Comparison of ENCODE assay signal across 8 cellular contexts in the genomic region with DNA sequence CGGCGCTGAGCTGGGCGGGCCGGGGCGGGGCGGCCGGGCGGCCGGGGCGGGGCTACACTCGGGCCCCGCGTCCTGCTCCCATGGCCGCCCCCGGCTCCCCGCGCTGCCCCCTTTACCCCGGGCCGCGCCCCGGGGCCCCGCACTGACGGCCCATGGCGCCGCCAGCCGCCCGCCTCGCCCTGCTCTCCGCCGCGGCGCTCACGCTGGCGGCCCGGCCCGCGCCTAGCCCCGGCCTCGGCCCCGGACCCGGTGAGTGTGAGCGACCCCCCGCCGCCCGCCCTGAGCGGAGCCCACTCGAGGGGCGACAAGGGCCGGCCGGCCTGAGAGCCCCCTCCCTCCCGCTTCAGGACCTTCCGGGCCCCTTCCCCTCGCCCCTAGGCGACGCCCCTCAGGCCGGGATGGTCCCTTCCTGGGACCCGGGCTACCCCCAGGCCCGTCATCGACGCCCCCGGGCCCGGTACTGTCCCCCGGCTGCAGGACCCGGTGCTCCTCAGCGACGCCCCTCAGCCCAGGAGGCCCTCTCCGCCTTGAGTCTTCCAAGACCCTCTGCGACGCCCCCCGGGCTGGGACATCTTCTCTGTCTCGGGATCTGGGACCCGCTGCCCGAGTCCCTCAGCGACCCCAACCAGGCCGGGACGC.
A peak's percentile ranks its signal among the peaks of the same experiment; 100 is the strongest.
DNase-seq lines count a peak whose midpoint lies in the region; ATAC-seq, FAIRE-seq and TF ChIP-seq lines count a peak whose summit lies in the region.

KREMEN1 (plus strand) TSS at position 57 of the 639 bp plus-strand sequence; CDS start at position 153, 96 bp downstream.

- FAIRE-seq in D721Med (lab: Jason Lieb, UNC), result no peak

- H3K4me1 ChIP-seq in adipocyte (ENCODE audit: control insufficient read depth, insufficient read depth, low read length) (peaks cover 18% of the 10 kb centered on the region), iPS-20b (ENCODE audit: insufficient read depth, low read length) (peaks cover 7% of the 10 kb centered on the region; the same call in 1 of the 2 replicates)

- peaks cover 4% of the 10 kb centered on the region for H3K27me3 ChIP-seq in adipocyte (replicated peaks; ENCODE audit: control insufficient read depth, insufficient read depth, low read length)
- peaks cover 70% of the 10 kb centered on the region for H3K27me3 ChIP-seq in iPS-20b (ENCODE audit: insufficient read depth, low read length)

- H3K9ac ChIP-seq in adipocyte (ENCODE audit: low read length) (peak within 1 kb of the TSS; percentile 84), iPS-20b (ENCODE audit: low read depth, low read length) (peak within 1 kb of the TSS; percentile 3; the same call in 1 of the 2 replicates)

- H3K9me3 Mint-ChIP-seq in T-helper 1 cell treated with Interleukin-12 subunit alpha and Interleukin-12 subunit beta and Interleukin-4 antibody, amounts not matched to agents 30 μg/mL and 1 μg/mL, for 36 hours, result no peaks in the 10 kb centered on the region
- H3K9me3 Mint-ChIP-seq in stimulated activated effector memory CD8-positive, alpha-beta T cell treated with anti-CD3 and anti-CD28 coated beads, Interleukin-12 subunit alpha, Interleukin-12 subunit beta, amount 100 ng/mL, for 72 hours, result no peaks in the 10 kb centered on the region

- no peak for DNase-seq in T-helper 1 cell
- DNase-seq in adipocyte (ENCODE audit: low read depth), result no peak
- DNase-seq in stimulated activated effector memory CD8-positive, alpha-beta T cell treated with anti-CD3 and anti-CD28 coated beads, Interleukin-12 subunit alpha, Interleukin-12 subunit beta, amount 100 ng/mL, for 72 hours (ENCODE audit: low spot score in 2 of 2), result no peak
- DNase-seq in SKM-1 (lab: John Stamatoyannopoulos, UW; ENCODE audit: unreplicated experiment), result no peak
- DNase-seq in D721Med (ENCODE audit: insufficient read length, low spot score), result no peak
- no peak for DNase-seq in foreskin melanocyte

- H3K9me3 ChIP-seq in adipocyte (ENCODE audit: control insufficient read depth, low read length), result no peaks in the 10 kb centered on the region
- H3K9me3 ChIP-seq in iPS-20b (ENCODE audit: insufficient read depth, low read depth, low read length), result no peaks in the 10 kb centered on the region

- peak within 1 kb of the TSS; percentile 36 for H3K27ac Mint-ChIP-seq in T-helper 1 cell treated with Interleukin-12 subunit alpha and Interleukin-12 subunit beta and Interleukin-4 antibody, amounts not matched to agents 30 μg/mL and 1 μg/mL, for 36 hours
- no peak within 1 kb of the TSS for H3K27ac Mint-ChIP-seq in stimulated activated effector memory CD8-positive, alpha-beta T cell treated with anti-CD3 and anti-CD28 coated beads, Interleukin-12 subunit alpha, Interleukin-12 subunit beta, amount 100 ng/mL, for 72 hours

- H3K4me3 ChIP-seq in adipocyte (ENCODE audit: low read length) (peak within 1 kb of the TSS; percentile 84), iPS-20b (ENCODE audit: low read length) (peak within 1 kb of the TSS; percentile 68)

- ATAC-seq in stimulated activated effector memory CD8-positive, alpha-beta T cell treated with anti-CD3 and anti-CD28 coated beads, Interleukin-12 subunit alpha, Interleukin-12 subunit beta, amount 100 ng/mL, for 72 hours, result no peak

- no peaks in the 10 kb centered on the region for H3K36me3 ChIP-seq in adipocyte (ENCODE audit: control insufficient read depth, insufficient read depth, low read length, severe bottlenecking)
- H3K36me3 ChIP-seq in iPS-20b (ENCODE audit: insufficient read depth, low read depth, low read length), result no peaks in the 10 kb centered on the region

- peak within 1 kb of the TSS; percentile 54 for H3K4me3 Mint-ChIP-seq in T-helper 1 cell treated with Interleukin-12 subunit alpha and Interleukin-12 subunit beta and Interleukin-4 antibody, amounts not matched to agents 30 μg/mL and 1 μg/mL, for 36 hours
- H3K4me3 Mint-ChIP-seq in stimulated activated effector memory CD8-positive, alpha-beta T cell treated with anti-CD3 and anti-CD28 coated beads, Interleukin-12 subunit alpha, Interleukin-12 subunit beta, amount 100 ng/mL, for 72 hours, result peak within 1 kb of the TSS; percentile 68

- H3K4me1 Mint-ChIP-seq in T-helper 1 cell treated with Interleukin-12 subunit alpha and Interleukin-12 subunit beta and Interleukin-4 antibody, amounts not matched to agents 30 μg/mL and 1 μg/mL, for 36 hours (ENCODE audit: low read depth), result peaks cover 13% of the 10 kb centered on the region
- peaks cover 17% of the 10 kb centered on the region for H3K4me1 Mint-ChIP-seq in stimulated activated effector memory CD8-positive, alpha-beta T cell treated with anti-CD3 and anti-CD28 coated beads, Interleukin-12 subunit alpha, Interleukin-12 subunit beta, amount 100 ng/mL, for 72 hours

- no peak for TF ChIP-seq CTCF in D721Med (IDR thresholded peaks at IDR 0.05; ENCODE audit: insufficient read depth, missing control alignments)

- H3K36me3 Mint-ChIP-seq in T-helper 1 cell treated with Interleukin-12 subunit alpha and Interleukin-12 subunit beta and Interleukin-4 antibody, amounts not matched to agents 30 μg/mL and 1 μg/mL, for 36 hours (ENCODE audit: low read depth), result peaks cover 2% of the 10 kb centered on the region
- no peaks in the 10 kb centered on the region for H3K36me3 Mint-ChIP-seq in stimulated activated effector memory CD8-positive, alpha-beta T cell treated with anti-CD3 and anti-CD28 coated beads, Interleukin-12 subunit alpha, Interleukin-12 subunit beta, amount 100 ng/mL, for 72 hours

- H3K27me3 Mint-ChIP-seq in T-helper 1 cell treated with Interleukin-12 subunit alpha and Interleukin-12 subunit beta and Interleukin-4 antibody, amounts not matched to agents 30 μg/mL and 1 μg/mL, for 36 hours (ENCODE audit: low read depth), result peaks cover 78% of the 10 kb centered on the region

- H3K27ac ChIP-seq in iPS-20b (ENCODE audit: low read length), result no peak within 1 kb of the TSS
